Comparison of ENCODE assay signal across 8 cellular contexts in the genomic region with DNA sequence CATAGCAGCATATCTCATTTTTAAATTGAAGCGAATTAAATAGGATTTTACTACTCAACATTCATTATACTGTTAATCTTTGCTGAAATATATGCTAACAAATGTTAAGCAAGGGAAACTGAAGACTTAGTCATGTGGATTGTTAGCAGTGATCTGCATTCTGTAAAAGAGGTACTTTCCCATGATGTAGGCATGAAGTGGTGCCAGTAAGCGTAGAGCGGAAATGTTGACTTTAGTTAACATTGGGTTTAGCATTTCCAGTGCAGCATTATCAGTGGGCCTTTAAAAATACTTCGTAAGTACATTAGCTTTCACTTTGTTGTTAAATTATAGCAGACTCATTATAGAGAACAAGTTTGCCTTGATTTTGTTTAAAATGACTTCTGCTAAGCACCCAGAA.
DNase-seq lines count a peak whose midpoint lies in the region; ATAC-seq, FAIRE-seq and TF ChIP-seq lines count a peak whose summit lies in the region.

No MANE protein-coding gene starts in this region.

- DNase-seq in Daoy (ENCODE audit: low read depth) = peak; percentile 76
- DNase-seq in LNCaP clone FGC (ENCODE audit: low read depth) = peak; percentile 37
- peak in 2 of 3 donors; percentile 27 to 38 for DNase-seq in effector memory CD4-positive, alpha-beta T cell
- DNase-seq in stromal cell of bone marrow (ENCODE audit: low read depth) = peak; percentile 52
- DNase-seq in retina = no peak
- no peak for DNase-seq in 8988T
- DNase-seq in HTR-8/SVneo (ENCODE audit: insufficient read length, low spot score) = no peak

- no peaks in the 10 kb centered on the region for H3K27me3 ChIP-seq in effector memory CD4-positive, alpha-beta T cell (replicated peaks; ENCODE audit: control insufficient read depth, insufficient read depth, low read length, poor library complexity, severe bottlenecking)

- no peaks in the 10 kb centered on the region for H3K9me3 ChIP-seq in effector memory CD4-positive, alpha-beta T cell (ENCODE audit: control insufficient read depth, low read length)

- H3K36me3 ChIP-seq in effector memory CD4-positive, alpha-beta T cell (ENCODE audit: control insufficient read depth, insufficient read depth, low read length) = peaks cover 45% of the 10 kb centered on the region

- no peak for FAIRE-seq in HTR-8/SVneo (lab: Jason Lieb, UNC)

- peak; percentile 75 for ATAC-seq in GM21423 (IDR thresholded peaks at IDR 0.05; ENCODE audit: unreplicated experiment)

- peak overlapping the region; percentile 87 for H3K27ac ChIP-seq in effector memory CD4-positive, alpha-beta T cell (ENCODE audit: insufficient read depth, low read length, poor library complexity, severe bottlenecking)

- no peak for TF ChIP-seq CTCF in LNCaP clone FGC (IDR thresholded peaks at IDR 0.05; ENCODE audit: control insufficient read depth, extremely low read depth, insufficient read depth)

- H3K4me1 ChIP-seq in effector memory CD4-positive, alpha-beta T cell (ENCODE audit: control insufficient read depth, insufficient read depth, low read length, poor library complexity, severe bottlenecking) = peaks cover 41% of the 10 kb centered on the region

- no peak overlapping the region for H3K4me3 ChIP-seq in LNCaP clone FGC (ENCODE audit: low read depth, low read length)
- no peak overlapping the region for H3K4me3 ChIP-seq in effector memory CD4-positive, alpha-beta T cell (ENCODE audit: insufficient read depth, low read depth, low read length, poor library complexity, severe bottlenecking)

Comparison
In these comparisons a context has a peak if more than half of its experiments do, and no peak if none do; other contexts are left out.
1. DNase-seq: peak in Daoy (single experiment), LNCaP clone FGC (single experiment), effector memory CD4-positive, alpha-beta T cell (2 of 3) and stromal cell of bone marrow (single experiment); none in retina (single experiment), 8988T (single experiment) and HTR-8/SVneo (single experiment).